Comparison of ENCODE assay signal across 7 cellular contexts in genomic region chr4:182694551-182694950, GRCh38.
"Had no signal": no experiment of that assay in that cellular context is flagged by ENCODE, and none has a peak within 500 bp of the region (broad histone marks: within the 10 kb centered on the region; RNA-seq: fewer than 3 reads in every experiment).

No MANE protein-coding gene starts in this region.

- ATAC-seq: HCT116, HepG2 had no signal

- H3K27ac Mint-ChIP-seq: HFFc6, IgD-negative memory B cell had no signal

- H3K9me3 ChIP-seq: HAP-1 had no signal

- H3K4me1 Mint-ChIP-seq: IgD-negative memory B cell had no signal

- H3K9ac ChIP-seq: GM23248 had no signal

- DNase-seq: GM23248, HFFc6 had no signal

- H3K9me3 Mint-ChIP-seq: HFFc6 had no signal

- H2AFZ ChIP-seq: GM23248 had no signal

- H3K4me1 ChIP-seq: HAP-1 had no signal

- H3K36me3 ChIP-seq: HAP-1 had no signal

- H3K4me3 ChIP-seq: GM23248, HAP-1 had no signal

- H3K27ac ChIP-seq: GM23248, HL-60 had no signal

- H3K4me3 Mint-ChIP-seq: HFFc6, IgD-negative memory B cell had no signal
